6 cellular contexts compared by ENCODE assay signal in genomic region chr22:37609240-37610152, GRCh38. TPM values are rescaled to one million over a fixed set of nuclear protein-coding genes. Genes with fewer than 3 reads are reported as not detected.
A peak's percentile ranks its signal among the peaks of the same experiment; 100 is the strongest.
DNase-seq lines count a peak whose midpoint lies in the region; ATAC-seq and TF ChIP-seq lines count a peak whose summit lies in the region.

No MANE protein-coding gene starts in this region.

- H3K27ac ChIP-seq in adrenal gland = peak overlapping the region; percentile 80 to 99 (median 94)

- ATAC-seq in GM21381 (IDR thresholded peaks at IDR 0.05; ENCODE audit: unreplicated experiment) = no peak

- H3K4me1 Mint-ChIP-seq in activated CD4-positive, alpha-beta T cell treated with anti-CD3 and anti-CD28 coated beads, Interleukin-2, amount 10 ng/mL, durations not matched to agents 24 days and 14 days = peaks cover 38% of the 10 kb centered on the region

- no peak for TF ChIP-seq CTCF in adrenal gland (IDR thresholded peaks at IDR 0.05)

- no peak for TF ChIP-seq POLR2A in adrenal gland (IDR thresholded peaks at IDR 0.05)

- peak overlapping the region; percentile 27 to 89 (median 57) for H3K4me3 ChIP-seq in adrenal gland
- peak overlapping the region; percentile 84 for H3K4me3 ChIP-seq in mucosa of stomach (ENCODE audit: low read length)

- H3K27me3 ChIP-seq in adrenal gland (no peaks in the 10 kb centered on the region), mucosa of stomach (ENCODE audit: control insufficient read depth, insufficient read depth, low read length) (no peaks in the 10 kb centered on the region)

- H3K4me1 ChIP-seq in adrenal gland (replicated peaks in 1 of 2) (peaks cover 20 to 49% of the 10 kb centered on the region in 2 donors), mucosa of stomach (ENCODE audit: control insufficient read depth, insufficient read depth, low read length) (peaks cover 17% of the 10 kb centered on the region)

- H3K4me3 Mint-ChIP-seq in activated CD4-positive, alpha-beta T cell treated with anti-CD3 and anti-CD28 coated beads, Interleukin-2, amount 10 ng/mL, durations not matched to agents 24 days and 14 days = peak overlapping the region; percentile 99

- intact Hi-C loops in activated CD4-positive, alpha-beta T cell treated with anti-CD3 and anti-CD28 coated beads, Interleukin-2, amount 10 ng/mL, durations not matched to agents 24 days and 14 days (cut with micrococcal nuclease) = loop anchor here (1.0 to 5.0 kb wide), 2 partner anchors 14 to 198 kb away; partner anchors contain the start of gene GCAT
- intact Hi-C loops in adrenal gland (cut with DNase I) = no loop called here

- H3K36me3 ChIP-seq in adrenal gland (replicated peaks in 1 of 2) (peaks cover 0 to 3% of the 10 kb centered on the region in 2 donors), mucosa of stomach (ENCODE audit: control insufficient read depth, insufficient read depth, low read length) (no peaks in the 10 kb centered on the region)

- peak; percentile 72 for DNase-seq in activated CD4-positive, alpha-beta T cell treated with anti-CD3 and anti-CD28 coated beads, Interleukin-2, amount 10 ng/mL, durations not matched to agents 24 days and 14 days
- DNase-seq in activated CD4-positive, alpha-beta T cell treated with anti-CD3 and anti-CD28 coated beads for 1 hour = no peak
- DNase-seq in adrenal gland (peak in 2 of 7 donors; percentile 39 to 56), islet precursor cell (no peak)

- no peaks in the 10 kb centered on the region for H3K9me3 Mint-ChIP-seq in activated CD4-positive, alpha-beta T cell treated with anti-CD3 and anti-CD28 coated beads, Interleukin-2, amount 10 ng/mL, durations not matched to agents 24 days and 14 days

- H3K9me3 ChIP-seq in adrenal gland (replicated peaks in 1 of 3) (no peaks in the 10 kb centered on the region), mucosa of stomach (ENCODE audit: control insufficient read depth, low read length) (no peaks in the 10 kb centered on the region)

- H3K27me3 Mint-ChIP-seq in activated CD4-positive, alpha-beta T cell treated with anti-CD3 and anti-CD28 coated beads, Interleukin-2, amount 10 ng/mL, durations not matched to agents 24 days and 14 days = no peaks in the 10 kb centered on the region

- H3K27ac Mint-ChIP-seq in activated CD4-positive, alpha-beta T cell treated with anti-CD3 and anti-CD28 coated beads, Interleukin-2, amount 10 ng/mL, durations not matched to agents 24 days and 14 days = peak overlapping the region; percentile 98

- 6 to 7% (median 6%) methylated on average over 17 to 26 of the region's 26 CpGs for WGBS in adrenal gland, 4 donors

- peak overlapping the region; percentile 86 for H3K9ac ChIP-seq in mucosa of stomach (ENCODE audit: low read length)

- peaks cover 2% of the 10 kb centered on the region for H3K36me3 Mint-ChIP-seq in activated CD4-positive, alpha-beta T cell treated with anti-CD3 and anti-CD28 coated beads, Interleukin-2, amount 10 ng/mL, durations not matched to agents 24 days and 14 days (ENCODE audit: low read depth)

RNA-seq across cellular contexts. Expression of gene GGA1, which starts 0.9 kb away (rescaled TPM):
- 75.8 and 77.2 TPM in 2 replicates for total RNA-seq in activated CD4-positive, alpha-beta T cell treated with anti-CD3 and anti-CD28 coated beads, Interleukin-2, amount 10 ng/mL, durations not matched to agents 24 days and 14 days
- total RNA-seq in adrenal gland = 10 to 100 TPM; 30.6 to 93.3 (median 65.6) TPM
- 100 to 1,000 TPM in 2 of 3 donors, 10 to 100 TPM in 1; 42.4 to 160 (median 107) TPM for polyA plus RNA-seq in adrenal gland

RNA-seq across cellular contexts. Expression of gene LGALS2, which starts 29.6 kb away (rescaled TPM):
- not detected in 2 replicates for total RNA-seq in activated CD4-positive, alpha-beta T cell treated with anti-CD3 and anti-CD28 coated beads, Interleukin-2, amount 10 ng/mL, durations not matched to agents 24 days and 14 days
- under 1 TPM in 1 of 8 donors, not detected in 7; 0.42 TPM for total RNA-seq in adrenal gland
- 1 to 10 TPM in 1 of 3 donors, under 1 TPM in 2; 0.42 to 1.4 (median 0.47) TPM for polyA plus RNA-seq in adrenal gland

RNA-seq across cellular contexts. Expression of gene SH3BP1, which starts 30.0 kb away (rescaled TPM):
- total RNA-seq in activated CD4-positive, alpha-beta T cell treated with anti-CD3 and anti-CD28 coated beads, Interleukin-2, amount 10 ng/mL, durations not matched to agents 24 days and 14 days = 110 and 115 TPM in 2 replicates
- total RNA-seq in adrenal gland = 10 to 100 TPM in 5 of 8 donors, 1 to 10 TPM in 3; 8.1 to 18.7 (median 10.6) TPM
- 10 to 100 TPM in 1 of 3 donors, 1 to 10 TPM in 2; 2.4 to 27.3 (median 9.8) TPM for polyA plus RNA-seq in adrenal gland

RNA-seq across cellular contexts. Expression of gene PDXP, which starts 49.0 kb away (rescaled TPM):
- 49.3 and 51.2 TPM in 2 replicates for total RNA-seq in activated CD4-positive, alpha-beta T cell treated with anti-CD3 and anti-CD28 coated beads, Interleukin-2, amount 10 ng/mL, durations not matched to agents 24 days and 14 days
- 10 to 100 TPM; 16.2 to 49.7 (median 20.9) TPM for total RNA-seq in adrenal gland
- 10 to 100 TPM in 2 of 3 donors, 1 to 10 TPM in 1; 10.0 to 41.9 (median 13.4) TPM for polyA plus RNA-seq in adrenal gland

RNA-seq across cellular contexts. Expression of gene CDC42EP1, which starts 49.2 kb away (rescaled TPM):
- 1.0 and 1.2 TPM in 2 replicates for total RNA-seq in activated CD4-positive, alpha-beta T cell treated with anti-CD3 and anti-CD28 coated beads, Interleukin-2, amount 10 ng/mL, durations not matched to agents 24 days and 14 days
- total RNA-seq in adrenal gland = 100 to 1,000 TPM in 5 of 8 donors, 10 to 100 TPM in 3; 74.4 to 159 (median 125) TPM
- polyA plus RNA-seq in adrenal gland = 10 to 100 TPM; 19.7 to 65.1 (median 39.5) TPM
